Comparison of ENCODE assay signal across 38 cellular contexts in the genomic region with DNA sequence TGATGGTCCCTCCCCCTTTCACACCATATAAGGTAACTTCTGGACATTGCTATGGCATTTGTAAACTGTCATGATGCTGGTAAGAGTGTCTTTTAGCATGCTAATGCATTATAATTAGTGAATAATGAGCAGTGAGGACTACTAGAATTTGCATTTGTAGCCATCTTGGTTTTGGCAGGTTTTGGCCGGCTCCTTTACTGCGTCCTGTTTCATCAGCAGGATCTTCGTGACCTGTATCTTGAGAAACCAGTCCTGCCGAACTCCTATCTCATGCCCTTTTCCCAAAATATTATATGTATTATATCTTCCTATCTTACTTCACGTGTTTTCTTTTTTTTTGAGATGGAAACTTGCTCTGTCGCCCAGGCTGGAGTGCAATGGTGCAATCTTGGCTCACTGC.
"Had no signal": no experiment of that assay in that cellular context is flagged by ENCODE, and none has a peak within 500 bp of the region (broad histone marks: within the 10 kb centered on the region; RNA-seq: fewer than 3 reads in every experiment).

No MANE protein-coding gene starts in this region.

- ATAC-seq: activated CD8-positive, alpha-beta T cell treated with anti-CD3 and anti-CD28 coated beads for 36 hours; activated naive CD4-positive, alpha-beta T cell treated with anti-CD3 and anti-CD28 coated beads, Interleukin-2, amount 50 U/mL, for 72 hours; activated T-cell treated with anti-CD3 and anti-CD28 coated beads, Interleukin-2, amount 50 U/mL, for 4 hours; activated T-cell treated with anti-CD3 and anti-CD28 coated beads, Interleukin-2, amount 50 U/mL, for 72 hours; activated T-helper 17 cell treated with anti-CD3 and anti-CD28 coated beads, Interleukin-2, amount 50 U/mL, for 72 hours; body of pancreas had no signal

- H3K9me3 Mint-ChIP-seq: activated B cell treated with CpG ODN at 0.5 μM for 24 hours; activated CD4-positive, alpha-beta memory T cell treated with anti-CD3 and anti-CD28 coated beads for 36 hours; activated CD4-positive, alpha-beta T cell treated with anti-CD3 and anti-CD28 coated beads, Interleukin-2, amount 10 ng/mL, durations not matched to agents 24 days and 14 days; activated CD8-positive, alpha-beta T cell treated with anti-CD3 and anti-CD28 coated beads for 36 hours; activated naive CD4-positive, alpha-beta T cell treated with anti-CD3 and anti-CD28 coated beads for 36 hours; activated naive CD4-positive, alpha-beta T cell treated with anti-CD3 and anti-CD28 coated beads, Interleukin-2, amount 50 U/mL, for 72 hours; activated naive CD8-positive, alpha-beta T cell treated with anti-CD3 and anti-CD28 coated beads for 36 hours; activated T-cell treated with anti-CD3 and anti-CD28 coated beads, Interleukin-2, amount 50 U/mL, for 4 hours; activated T-cell treated with anti-CD3 and anti-CD28 coated beads, Interleukin-2, amount 50 U/mL, for 72 hours; activated T-helper 1 cell treated with anti-CD3 and anti-CD28 coated beads, Interleukin-12 subunit alpha, Interleukin-12 subunit beta, Interleukin-2, Interleukin-4 antibody, amounts not matched to agents 30 ng/mL and 10 ng/mL and 1 ng/mL, durations not matched to agents 14 hours and 24 hours and 36 hours; activated T-helper 17 cell treated with anti-CD3 and anti-CD28 coated beads, Interleukin-2, amount 50 U/mL, for 72 hours; central memory CD8-positive, alpha-beta T cell; T-helper 1 cell treated with Interleukin-12 subunit alpha and Interleukin-12 subunit beta and Interleukin-4 antibody, amounts not matched to agents 30 μg/mL and 1 μg/mL, for 36 hours; T-helper 2 cell treated with Interferon-gamma antibody and Interleukin-4, amounts not matched to agents 5 μg/mL and 100 μg/mL, for 36 hours had no signal

- FAIRE-seq: astrocyte, TTC549 had no signal

- H3K4me1 Mint-ChIP-seq: activated B cell treated with CpG ODN at 0.5 μM for 24 hours; activated CD4-positive, alpha-beta T cell treated with anti-CD3 and anti-CD28 coated beads, Interleukin-2, amount 10 ng/mL, durations not matched to agents 24 days and 14 days; activated naive CD8-positive, alpha-beta T cell treated with anti-CD3 and anti-CD28 coated beads for 36 hours; activated T-helper 17 cell treated with anti-CD3 and anti-CD28 coated beads, Interleukin-2, amount 50 U/mL, for 72 hours; central memory CD8-positive, alpha-beta T cell had no signal

- DNase-seq: activated B cell treated with CpG ODN at 0.5 μM for 24 hours; activated CD4-positive, alpha-beta memory T cell treated with anti-CD3 and anti-CD28 coated beads for 36 hours; activated CD4-positive, alpha-beta T cell treated with anti-CD3 and anti-CD28 coated beads for 4 hours; activated CD4-positive, alpha-beta T cell treated with anti-CD3 and anti-CD28 coated beads, Interleukin-2, amount 10 ng/mL, durations not matched to agents 24 days and 14 days; activated CD4-positive, alpha-beta T cell treated with anti-CD3 and anti-CD28 coated beads, Interleukin-2, amount 50 U/mL, for 1 hour; activated CD4-positive, alpha-beta T cell treated with anti-CD3 and anti-CD28 coated beads, Interleukin-2, amount 50 U/mL, for 4 hours; activated CD4-positive, CD25-positive, alpha-beta regulatory T cell treated with anti-CD3 and anti-CD28 coated beads, Interleukin-2, amount 50 U/mL, for 72 hours; activated CD8-positive, alpha-beta memory T cell treated with anti-CD3 and anti-CD28 coated beads, Interleukin-2, amount 50 U/mL, for 4 hours; activated CD8-positive, alpha-beta T cell treated with anti-CD3 and anti-CD28 coated beads for 36 hours; activated effector memory CD4-positive, alpha-beta T cell treated with anti-CD3 and anti-CD28 coated beads, Interleukin-2, amount 50 U/mL, for 16 hours; activated gamma-delta T cell treated with Interleukin-2 at 50 U/mL for 16 hours; activated naive CD4-positive, alpha-beta T cell; activated naive CD4-positive, alpha-beta T cell treated with anti-CD3 and anti-CD28 coated beads for 36 hours; activated naive CD4-positive, alpha-beta T cell treated with anti-CD3 and anti-CD28 coated beads, Interleukin-2, amount 50 U/mL, for 16 hours; activated naive CD8-positive, alpha-beta T cell treated with anti-CD3 and anti-CD28 coated beads for 36 hours; activated T-cell treated with anti-CD3 and anti-CD28 coated beads for 4 hours; activated T-cell treated with anti-CD3 and anti-CD28 coated beads, Interleukin-2, amount 50 U/mL, for 1 hour; activated T-cell treated with anti-CD3 and anti-CD28 coated beads, Interleukin-2, amount 50 U/mL, for 4 hours; activated T-cell treated with anti-CD3 and anti-CD28 coated beads, Interleukin-2, amount 50 U/mL, for 72 hours; adrenal gland; amniotic stem cell; body of pancreas; brain microvascular endothelial cell; caudate nucleus; cerebellar nuclear complex; T-helper 1 cell; T-helper 2 cell; T-helper 9 cell had no signal

- H3K27me3 ChIP-seq: adrenal gland, body of pancreas, brain microvascular endothelial cell, breast epithelium had no signal

- H3K27ac Mint-ChIP-seq: activated B cell treated with CpG ODN at 0.5 μM for 24 hours; activated CD4-positive, alpha-beta memory T cell treated with anti-CD3 and anti-CD28 coated beads for 36 hours; activated CD4-positive, alpha-beta T cell treated with anti-CD3 and anti-CD28 coated beads, Interleukin-2, amount 10 ng/mL, durations not matched to agents 24 days and 14 days; activated CD8-positive, alpha-beta T cell treated with anti-CD3 and anti-CD28 coated beads for 36 hours; activated naive CD4-positive, alpha-beta T cell treated with anti-CD3 and anti-CD28 coated beads for 36 hours; activated naive CD4-positive, alpha-beta T cell treated with anti-CD3 and anti-CD28 coated beads, Interleukin-2, amount 50 U/mL, for 72 hours; activated naive CD8-positive, alpha-beta T cell treated with anti-CD3 and anti-CD28 coated beads for 36 hours; activated T-cell treated with anti-CD3 and anti-CD28 coated beads, Interleukin-2, amount 50 U/mL, for 72 hours; activated T-helper 1 cell treated with anti-CD3 and anti-CD28 coated beads, Interleukin-12 subunit alpha, Interleukin-12 subunit beta, Interleukin-2, Interleukin-4 antibody, amounts not matched to agents 30 ng/mL and 10 ng/mL and 1 ng/mL, durations not matched to agents 14 hours and 24 hours and 36 hours; activated T-helper 17 cell treated with anti-CD3 and anti-CD28 coated beads, Interleukin-2, amount 50 U/mL, for 72 hours; T-helper 1 cell treated with Interleukin-12 subunit alpha and Interleukin-12 subunit beta and Interleukin-4 antibody, amounts not matched to agents 30 μg/mL and 1 μg/mL, for 36 hours; T-helper 2 cell treated with Interferon-gamma antibody and Interleukin-4, amounts not matched to agents 5 μg/mL and 100 μg/mL, for 36 hours had no signal

- H3K4me1 ChIP-seq: adrenal gland, body of pancreas, breast epithelium had no signal

- H3K36me3 Mint-ChIP-seq: activated CD4-positive, alpha-beta memory T cell treated with anti-CD3 and anti-CD28 coated beads for 36 hours; activated naive CD4-positive, alpha-beta T cell treated with anti-CD3 and anti-CD28 coated beads, Interleukin-2, amount 50 U/mL, for 72 hours; activated naive CD8-positive, alpha-beta T cell treated with anti-CD3 and anti-CD28 coated beads for 36 hours had no signal

- H3K9me3 ChIP-seq: adrenal gland, body of pancreas, breast epithelium had no signal

- H3K4me3 ChIP-seq: adrenal gland, body of pancreas, breast epithelium had no signal

- H3K27ac ChIP-seq: adrenal gland, body of pancreas, brain microvascular endothelial cell, breast epithelium, VCaP had no signal

- H3K4me3 Mint-ChIP-seq: activated B cell treated with CpG ODN at 0.5 μM for 24 hours; activated CD4-positive, alpha-beta memory T cell treated with anti-CD3 and anti-CD28 coated beads for 36 hours; activated CD4-positive, alpha-beta T cell treated with anti-CD3 and anti-CD28 coated beads, Interleukin-2, amount 10 ng/mL, durations not matched to agents 24 days and 14 days; activated CD8-positive, alpha-beta T cell treated with anti-CD3 and anti-CD28 coated beads for 36 hours; activated naive CD4-positive, alpha-beta T cell treated with anti-CD3 and anti-CD28 coated beads for 36 hours; activated naive CD8-positive, alpha-beta T cell treated with anti-CD3 and anti-CD28 coated beads for 36 hours; activated T-cell treated with anti-CD3 and anti-CD28 coated beads, Interleukin-2, amount 50 U/mL, for 4 hours; activated T-cell treated with anti-CD3 and anti-CD28 coated beads, Interleukin-2, amount 50 U/mL, for 72 hours; activated T-helper 1 cell treated with anti-CD3 and anti-CD28 coated beads, Interleukin-12 subunit alpha, Interleukin-12 subunit beta, Interleukin-2, Interleukin-4 antibody, amounts not matched to agents 30 ng/mL and 10 ng/mL and 1 ng/mL, durations not matched to agents 14 hours and 24 hours and 36 hours; activated T-helper 17 cell treated with anti-CD3 and anti-CD28 coated beads, Interleukin-2, amount 50 U/mL, for 72 hours; central memory CD8-positive, alpha-beta T cell; T-helper 1 cell treated with Interleukin-12 subunit alpha and Interleukin-12 subunit beta and Interleukin-4 antibody, amounts not matched to agents 30 μg/mL and 1 μg/mL, for 36 hours; T-helper 2 cell treated with Interferon-gamma antibody and Interleukin-4, amounts not matched to agents 5 μg/mL and 100 μg/mL, for 36 hours had no signal

- H3K36me3 ChIP-seq: adrenal gland, brain microvascular endothelial cell, breast epithelium had no signal
